ENCODE assay signal across 1 cellular context in genomic region chrX:68416592-68416991, GRCh38.
TF ChIP-seq lines count a peak whose summit lies in the region.

No MANE protein-coding gene starts in this region.

TF ChIP-seq in HepG2, 621 proteins besides CTCF, POLR2A, EP300 and RAD21:
- TF ChIP-seq ATF4 (CRISPR knock-in tag; IDR thresholded peaks at IDR 0.05) (peak in 1 of 2 experiments; percentile 37; a peak in 1 of 4 replicates), ZNF607 (CRISPR knock-in tag; IDR thresholded peaks at IDR 0.05; ENCODE audit: borderline replicate concordance) (no peak), MAFG (CRISPR knock-in tag; IDR thresholded peaks at IDR 0.05) (no peak), ZNF431 (CRISPR knock-in tag; IDR thresholded peaks at IDR 0.05; ENCODE audit: borderline replicate concordance, low read depth) (no peak), TOPORS (CRISPR knock-in tag; IDR thresholded peaks at IDR 0.05) (no peak)
